8 cellular contexts compared by ENCODE assay signal in genomic region chr14:53908416-53908815, GRCh38. TPM values are rescaled to one million over a fixed set of nuclear protein-coding genes. Genes with fewer than 3 reads are reported as not detected.
"Had no signal": no experiment of that assay in that cellular context is flagged by ENCODE, and none has a peak within 500 bp of the region (broad histone marks: within the 10 kb centered on the region; RNA-seq: fewer than 3 reads in every experiment).

No MANE protein-coding gene starts in this region.

- H3K27ac Mint-ChIP-seq: HFFc6 had no signal

- ATAC-seq: HCT116, K562 had no signal

- FAIRE-seq: K562 had no signal

- DNase-seq: GM23248, GOT3, H7, HFFc6, IMR-90 had no signal

- H3K4me3 ChIP-seq: GM23248, HAP-1, K562 had no signal

- H3K4me3 Mint-ChIP-seq: HFFc6 had no signal

RNA-seq across cellular contexts. Expression of gene BMP4, which starts 48.2 kb away (rescaled TPM):
- total RNA-seq: GM23248, K562 had no signal
